In genomic region chr10:88161070-88161469, GRCh38 we compare ENCODE assay signal across 5 cellular contexts.
"Had no signal": no experiment of that assay in that cellular context is flagged by ENCODE, and none has a peak within 500 bp of the region (broad histone marks: within the 10 kb centered on the region; RNA-seq: fewer than 3 reads in every experiment).

No MANE protein-coding gene starts in this region.

- H3K4me3 Mint-ChIP-seq: GM23338, H9, IgD-negative memory B cell had no signal

- H3K4me3 ChIP-seq: GM23338 had no signal

- H3K9me3 Mint-ChIP-seq: GM23338, H9, IgD-negative memory B cell had no signal

- H3K27me3 Mint-ChIP-seq: IgD-negative memory B cell had no signal

- H3K4me2 ChIP-seq: GM23338 had no signal

- ATAC-seq: GM23338, HepG2 had no signal

- H2AFZ ChIP-seq: GM23338 had no signal

- DNase-seq: H9, HCEC 1CT had no signal

- H3K36me3 Mint-ChIP-seq: IgD-negative memory B cell had no signal

- H3K27ac Mint-ChIP-seq: GM23338, H9, IgD-negative memory B cell had no signal
